In genomic region chr5:127041571-127041970, GRCh38 we compare ENCODE assay signal across 10 cellular contexts. TPM values are rescaled to one million over a fixed set of nuclear protein-coding genes. Genes with fewer than 3 reads are reported as not detected.
A peak's percentile ranks its signal among the peaks of the same experiment; 100 is the strongest.
DNase-seq lines count a peak whose midpoint lies in the region; ATAC-seq and TF ChIP-seq lines count a peak whose summit lies in the region.
"Had no signal": no experiment of that assay in that cellular context is flagged by ENCODE, and none has a peak within 500 bp of the region (broad histone marks: within the 10 kb centered on the region; RNA-seq: fewer than 3 reads in every experiment).

No MANE protein-coding gene starts in this region.

- H3K36me3 ChIP-seq in right atrium auricular region (no peaks in the 10 kb centered on the region), suprapubic skin (no peaks in the 10 kb centered on the region)

- H3K27ac ChIP-seq in right atrium auricular region (peak overlapping the region; percentile 27 to 59), suprapubic skin (peak overlapping the region; percentile 61)
- H3K27ac ChIP-seq: right lobe of liver had no signal

- DNase-seq in LoVo (ENCODE audit: low spot score) (peak; percentile 32), astrocyte of the hippocampus (ENCODE audit: low read depth, low spot score) (peak; percentile 27), right atrium auricular region (ENCODE audit: low spot score) (no peak), suprapubic skin (ENCODE audit: low spot score in 2 of 2) (no peak), globus pallidus (ENCODE audit: low spot score) (no peak)
- no peak for DNase-seq in activated CD4-positive, CD25-positive, alpha-beta regulatory T cell treated with anti-CD3 and anti-CD28 coated beads, Interleukin-2, amount 50 U/mL, for 72 hours
- DNase-seq: right lobe of liver; stimulated activated CD8-positive, alpha-beta memory T cell treated with anti-CD3 and anti-CD28 coated beads, Interleukin-4, amount 100 ng/mL, for 48 hours; T-helper 2 cell had no signal

- H3K9me3 ChIP-seq in right atrium auricular region (no peaks in the 10 kb centered on the region), suprapubic skin (no peaks in the 10 kb centered on the region)
- H3K9me3 ChIP-seq: right lobe of liver had no signal

- no peak overlapping the region for H3K4me3 ChIP-seq in right atrium auricular region
- no peak overlapping the region for H3K4me3 ChIP-seq in suprapubic skin
- H3K4me3 ChIP-seq: right lobe of liver had no signal

- 52% methylated on average over 3 of the region's 3 CpGs for whole genome bisulfite sequencing in suprapubic skin

- no peak for TF ChIP-seq EP300 in suprapubic skin (IDR thresholded peaks at IDR 0.05)

- no peak for TF ChIP-seq POLR2A in suprapubic skin (IDR thresholded peaks at IDR 0.05)

- no peaks in the 10 kb centered on the region for H3K27me3 ChIP-seq in right atrium auricular region
- no peaks in the 10 kb centered on the region for H3K27me3 ChIP-seq in suprapubic skin
- H3K27me3 ChIP-seq: right lobe of liver had no signal

- H3K4me1 ChIP-seq in right atrium auricular region (peaks cover 0 to 28% of the 10 kb centered on the region in 2 donors), suprapubic skin (peaks cover 16% of the 10 kb centered on the region)
- H3K4me1 ChIP-seq: right lobe of liver had no signal

- no peak for ATAC-seq in activated CD4-positive, CD25-positive, alpha-beta regulatory T cell treated with anti-CD3 and anti-CD28 coated beads, Interleukin-2, amount 50 U/mL, for 24 hours

- TF ChIP-seq CTCF in right atrium auricular region (IDR thresholded peaks at IDR 0.05): no peak
- TF ChIP-seq CTCF in suprapubic skin (IDR thresholded peaks at IDR 0.05): no peak

RNA-seq across cellular contexts. Expression of gene MARCHF3, which starts 11.2 kb away (rescaled TPM):
- total RNA-seq in right atrium auricular region: 10 to 100 TPM; 14.5 to 19.7 TPM
- total RNA-seq in suprapubic skin: 10 to 100 TPM; 13.9 to 34.8 (median 27.0) TPM

RNA-seq across cellular contexts. Expression of gene C5orf63, which starts 31.7 kb away (rescaled TPM):
- total RNA-seq in right atrium auricular region (1 to 10 TPM; 1.7 to 2.8 TPM), suprapubic skin (1 to 10 TPM in 3 of 4 donors, under 1 TPM in 1; 0.98 to 9.5 (median 2.0) TPM)

Comparison
In these comparisons a context has a peak if more than half of its experiments do, and no peak if none do; other contexts are left out.
1. DNase-seq: peak in LoVo (single experiment) and astrocyte of the hippocampus (single experiment); none in right atrium auricular region (single experiment), suprapubic skin (0 of 2), activated CD4-positive, CD25-positive, alpha-beta regulatory T cell treated with anti-CD3 and anti-CD28 coated beads, Interleukin-2, amount 50 U/mL, for 72 hours (single experiment) and globus pallidus (single experiment).